In genomic region chr19:21020298-21021227, GRCh38 we compare ENCODE assay signal across 8 cellular contexts. TPM values are rescaled to one million over a fixed set of nuclear protein-coding genes. Genes with fewer than 3 reads are reported as not detected.
DNase-seq lines count a peak whose midpoint lies in the region; ATAC-seq, FAIRE-seq and TF ChIP-seq lines count a peak whose summit lies in the region.

Gene ZNF430, plus strand, starts transcription at chr19:21020657. Its CDS starts 144 bp downstream, at chr19:21020801.

- H3K9me2 ChIP-seq in hepatocyte (replicated peaks; ENCODE audit: insufficient read depth), result no peaks in the 10 kb centered on the region

- H3K27ac Mint-ChIP-seq in astrocyte (ENCODE audit: unreplicated experiment), result peak within 1 kb of the TSS; percentile 100

- peaks cover 3% of the 10 kb centered on the region for H3K36me3 ChIP-seq in astrocyte (ENCODE audit: insufficient read depth, low read length)
- H3K36me3 ChIP-seq in hepatocyte (replicated peaks; ENCODE audit: insufficient read depth, low read depth), result no peaks in the 10 kb centered on the region

- H3K27me3 Mint-ChIP-seq in astrocyte (ENCODE audit: low read depth, unreplicated experiment), result no peaks in the 10 kb centered on the region

- H3K4me3 ChIP-seq in astrocyte (ENCODE audit: insufficient read depth, low read depth, low read length) (peak within 1 kb of the TSS; percentile 93), hepatocyte (peak within 1 kb of the TSS; percentile 77)

- H3K4me2 ChIP-seq in astrocyte (ENCODE audit: low read length) (peak within 1 kb of the TSS; percentile 91), hepatocyte (peak within 1 kb of the TSS; percentile 85)

- peak; percentile 39 for FAIRE-seq in astrocyte (lab: Jason Lieb, UNC)

- ATAC-seq in GM18502 (IDR thresholded peaks at IDR 0.05; ENCODE audit: poor library complexity, unreplicated experiment) (peak; percentile 95), HG02973 (IDR thresholded peaks at IDR 0.05; ENCODE audit: unreplicated experiment) (peak; percentile 93)

- no peaks in the 10 kb centered on the region for H4K20me1 ChIP-seq in astrocyte (ENCODE audit: insufficient read depth, low read length)
- H4K20me1 ChIP-seq in hepatocyte (ENCODE audit: insufficient read depth, poor library complexity, severe bottlenecking), result no peaks in the 10 kb centered on the region

- H3K79me2 ChIP-seq in astrocyte (ENCODE audit: insufficient read depth, low read length) (peaks cover 40% of the 10 kb centered on the region), hepatocyte (peaks cover 44% of the 10 kb centered on the region)

- no peak for TF ChIP-seq CTCF in astrocyte (IDR thresholded peaks at IDR 0.05; ENCODE audit: insufficient read depth, low read depth, low read length)
- no peak for TF ChIP-seq CTCF in hepatocyte (IDR thresholded peaks at IDR 0.05; ENCODE audit: poor library complexity)

- H3K27ac ChIP-seq in astrocyte (ENCODE audit: low read depth, low read length), result peak within 1 kb of the TSS; percentile 92
- H3K27ac ChIP-seq in hepatocyte, result peak within 1 kb of the TSS; percentile 93

- H3K27me3 ChIP-seq in astrocyte (ENCODE audit: insufficient read depth, low read length) (no peaks in the 10 kb centered on the region), hepatocyte (no peaks in the 10 kb centered on the region)

- peaks cover 3% of the 10 kb centered on the region for H3K9me3 ChIP-seq in astrocyte (ENCODE audit: insufficient read depth, low read depth, low read length)
- no peaks in the 10 kb centered on the region for H3K9me3 ChIP-seq in hepatocyte (ENCODE audit: low read depth)

- H2AFZ ChIP-seq in astrocyte (ENCODE audit: low read depth, low read length), result peak within 1 kb of the TSS; percentile 94
- H2AFZ ChIP-seq in hepatocyte, result peak within 1 kb of the TSS; percentile 97

- peaks cover 31% of the 10 kb centered on the region for H3K4me1 Mint-ChIP-seq in astrocyte (ENCODE audit: low read depth, unreplicated experiment)

- peak within 1 kb of the TSS; percentile 97 for H3K9ac ChIP-seq in astrocyte (ENCODE audit: low read length)

- peak within 1 kb of the TSS; percentile 100 for H3K4me3 Mint-ChIP-seq in astrocyte (ENCODE audit: unreplicated experiment)

- peaks cover 8% of the 10 kb centered on the region for H3K4me1 ChIP-seq in astrocyte (ENCODE audit: insufficient read depth, low read length)
- peaks cover 12% of the 10 kb centered on the region for H3K4me1 ChIP-seq in hepatocyte (ENCODE audit: insufficient read depth)

- DNase-seq in NCI-H2029 (lab: John Stamatoyannopoulos, UW) (peak; percentile 98), T-helper 22 cell (ENCODE audit: low read depth) (peak; percentile 85), astrocyte (ENCODE audit: low read depth) (peak; percentile 84), hepatocyte (ENCODE audit: low spot score) (peak; percentile 97), renal cortical epithelial cell (ENCODE audit: low read depth) (peak; percentile 90), cortex of kidney (lab: John Stamatoyannopoulos, UW) (no peak)

- H3K36me3 Mint-ChIP-seq in astrocyte (ENCODE audit: low read depth, unreplicated experiment), result peaks cover 9% of the 10 kb centered on the region

- no peaks in the 10 kb centered on the region for H3K9me3 Mint-ChIP-seq in astrocyte (ENCODE audit: unreplicated experiment)

- 6% methylated on average over 44 of the region's 44 CpGs for WGBS in hepatocyte (ENCODE audit: low lambda C conversion rate, missing lambda C conversion rate)

RNA-seq across cellular contexts. Expression of gene ZNF430, which starts in this region (rescaled TPM):
- 12.3 and 15.4 TPM in 2 replicates for total RNA-seq in astrocyte
- total RNA-seq in hepatocyte, result 9.2 and 9.9 TPM in 2 replicates
- 7.9 and 9.3 TPM in 2 replicates for polyA plus RNA-seq in hepatocyte
- total RNA-seq in renal cortical epithelial cell, result 13.0 and 17.5 TPM in 2 replicates
